In the genomic region with DNA sequence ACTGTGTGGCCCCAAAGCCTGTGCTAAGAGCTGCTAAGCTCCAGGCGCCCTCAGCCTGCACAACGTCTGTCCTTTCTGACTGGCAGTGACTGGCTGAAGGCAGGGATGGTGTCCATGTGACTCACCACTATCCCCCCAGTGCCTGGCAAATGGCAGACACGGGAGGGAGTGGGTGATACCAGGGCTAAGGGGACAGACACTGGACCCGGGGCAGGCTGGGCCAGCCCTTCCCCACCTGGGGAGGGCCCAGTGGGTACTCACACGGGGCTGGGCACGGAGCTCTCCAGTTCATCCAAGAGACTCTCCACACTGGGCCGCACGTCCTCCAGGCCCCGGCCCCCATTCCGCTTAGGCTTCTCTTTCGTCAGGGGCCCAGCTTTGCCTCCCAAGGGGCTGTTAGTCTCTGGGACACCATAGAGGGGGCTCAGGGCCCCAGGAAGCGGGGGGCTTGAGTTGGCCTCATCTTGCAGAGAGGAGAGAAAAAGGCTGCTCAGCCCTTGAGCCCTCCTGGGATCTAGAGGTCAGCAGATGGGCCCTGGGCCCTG, we compare ENCODE assay signal across 21 cellular contexts. TPM values are rescaled to one million over a fixed set of nuclear protein-coding genes. Genes with fewer than 3 reads are reported as not detected.
DNase-seq lines count a peak whose midpoint lies in the region; ATAC-seq, FAIRE-seq and TF ChIP-seq lines count a peak whose summit lies in the region.
"Had no signal": no experiment of that assay in that cellular context is flagged by ENCODE, and none has a peak within 500 bp of the region (broad histone marks: within the 10 kb centered on the region; RNA-seq: fewer than 3 reads in every experiment).

No MANE protein-coding gene starts in this region.

- H4K20me1 ChIP-seq in SK-N-SH (ENCODE audit: insufficient read depth), result peaks cover 22% of the 10 kb centered on the region

- no peak overlapping the region for H2AFZ ChIP-seq in SK-N-SH (ENCODE audit: low read depth)

- H3K36me3 ChIP-seq in SK-N-SH (replicated peaks in 1 of 2; ENCODE audit: control insufficient read depth in 1 of 2, insufficient read depth in 2 of 2, low read length in 1 of 2) (peaks cover 43 to 66% of the 10 kb centered on the region in 2 experiments), RWPE2 (ENCODE audit: low read depth) (peaks cover 98% of the 10 kb centered on the region), kidney (ENCODE audit: control insufficient read depth in 1 of 2, insufficient read depth in 2 of 2, low read length in 2 of 2) (peaks cover 41 to 55% of the 10 kb centered on the region in 2 donors)

- H3K4me1 Mint-ChIP-seq in stimulated activated effector memory CD8-positive, alpha-beta T cell treated with anti-CD3 and anti-CD28 coated beads, Interleukin-12 subunit alpha, Interleukin-12 subunit beta, amount 100 ng/mL, for 72 hours, result peaks cover 30% of the 10 kb centered on the region

- H3F3A ChIP-seq in SK-N-SH (replicated peaks; ENCODE audit: insufficient read depth), result peaks cover 6% of the 10 kb centered on the region

- no peak overlapping the region for H3K4me2 ChIP-seq in SK-N-SH

- H3K9me3 Mint-ChIP-seq in stimulated activated effector memory CD8-positive, alpha-beta T cell treated with anti-CD3 and anti-CD28 coated beads, Interleukin-12 subunit alpha, Interleukin-12 subunit beta, amount 100 ng/mL, for 72 hours, result no peaks in the 10 kb centered on the region

- TF ChIP-seq CTCF in SK-N-SH (IDR thresholded peaks at IDR 0.05), result no peak
- TF ChIP-seq CTCF in RWPE2 (IDR thresholded peaks at IDR 0.05; ENCODE audit: poor library complexity, severe bottlenecking), result no peak
- no peak for TF ChIP-seq CTCF in kidney (IDR thresholded peaks at IDR 0.05; ENCODE audit: borderline replicate concordance, extremely low read depth, insufficient read depth)

- POLR2A ChIA-PET in SK-N-SH (lab: Yijun Ruan, JAX), result interaction anchor here (1.3 to 2.8 kb wide), 3 partner anchors 8 to 69 kb away, joined by 4 to 13 read pairs (median 6); a partner anchor contains a TSS

- H3K4me3 ChIP-seq in SK-N-SH (ENCODE audit: low read depth in 2 of 2, low read length in 1 of 2) (no peak overlapping the region), RWPE2 (ENCODE audit: severe bottlenecking) (no peak overlapping the region), kidney (ENCODE audit: low read length in 2 of 2) (no peak overlapping the region)
- H3K4me3 ChIP-seq: Peyer's patch had no signal

- H3K27me3 ChIP-seq in SK-N-SH (ENCODE audit: insufficient read depth) (no peaks in the 10 kb centered on the region), RWPE2 (ENCODE audit: insufficient read depth, poor library complexity, severe bottlenecking) (no peaks in the 10 kb centered on the region)
- H3K27me3 ChIP-seq: Peyer's patch had no signal

- H3K27ac Mint-ChIP-seq in stimulated activated effector memory CD8-positive, alpha-beta T cell treated with anti-CD3 and anti-CD28 coated beads, Interleukin-12 subunit alpha, Interleukin-12 subunit beta, amount 100 ng/mL, for 72 hours, result peak overlapping the region; percentile 88
- H3K27ac Mint-ChIP-seq: CD14-positive monocyte had no signal

- no peak overlapping the region for H3K4me3 Mint-ChIP-seq in stimulated activated effector memory CD8-positive, alpha-beta T cell treated with anti-CD3 and anti-CD28 coated beads, Interleukin-12 subunit alpha, Interleukin-12 subunit beta, amount 100 ng/mL, for 72 hours
- H3K4me3 Mint-ChIP-seq: CD14-positive monocyte had no signal

- intact Hi-C loops in kidney (cut with DNase I), result no loop called here

- H3K9ac ChIP-seq in SK-N-SH, result no peak overlapping the region
- no peak overlapping the region for H3K9ac ChIP-seq in kidney (ENCODE audit: low read length in 2 of 2)

- CTCF ChIA-PET in SK-N-SH (lab: Yijun Ruan, JAX), result interaction anchor here (0.8 to 18.6 kb wide), 3 partner anchors 16 to 79 kb away, joined by 3 to 618 read pairs (median 116); a partner anchor contains a TSS

- H3K4me1 ChIP-seq in SK-N-SH (ENCODE audit: control insufficient read depth in 1 of 2, insufficient read depth in 2 of 2, low read depth in 1 of 2, low read length in 1 of 2) (peaks cover 19 to 23% of the 10 kb centered on the region in 2 experiments; a peak in 3 of 4 replicates), RWPE2 (ENCODE audit: insufficient read depth, poor library complexity, severe bottlenecking) (peaks cover 27% of the 10 kb centered on the region), kidney (ENCODE audit: control insufficient read depth in 1 of 2, insufficient read depth in 1 of 2, low read depth in 1 of 2, low read length in 2 of 2) (peaks cover 23 to 24% of the 10 kb centered on the region in 2 donors)

- 91% methylated on average over 8 of the region's 12 CpGs for WGBS in SK-N-SH (ENCODE audit: low lambda C conversion rate)

- H3K9me2 ChIP-seq in SK-N-SH, result no peaks in the 10 kb centered on the region

- H3K79me2 ChIP-seq in SK-N-SH (ENCODE audit: insufficient read depth), result peaks cover 80% of the 10 kb centered on the region

- H3K36me3 Mint-ChIP-seq in stimulated activated effector memory CD8-positive, alpha-beta T cell treated with anti-CD3 and anti-CD28 coated beads, Interleukin-12 subunit alpha, Interleukin-12 subunit beta, amount 100 ng/mL, for 72 hours, result peaks cover 82% of the 10 kb centered on the region

- DNase-seq in SK-N-SH (peak; percentile 16), RWPE2 (ENCODE audit: low spot score) (no peak), kidney (peak; percentile 39), NCI-H748 (lab: John Stamatoyannopoulos, UW; ENCODE audit: unreplicated experiment) (no peak), RCC 7860 (ENCODE audit: low spot score) (no peak), cerebellar nuclear complex (lab: John Stamatoyannopoulos, UW) (no peak)
- DNase-seq in stimulated activated effector memory CD8-positive, alpha-beta T cell treated with anti-CD3 and anti-CD28 coated beads, Interleukin-12 subunit alpha, Interleukin-12 subunit beta, amount 100 ng/mL, for 72 hours (ENCODE audit: low spot score in 2 of 2), result no peak
- DNase-seq: DMS79 treated with DMSO at 0.1 percent for 48 hours, HCEC 1CT, MM.1S, NCI-H1092, NCI-H146, NCI-H2081 treated with DMSO at 0.1 percent for 48 hours, NCI-H446 treated with DMSO at 0.1 percent for 48 hours, NCI-H69, Peyer's patch, SHP77 had no signal

- H3K9me3 ChIP-seq in SK-N-SH, result no peaks in the 10 kb centered on the region
- no peaks in the 10 kb centered on the region for H3K9me3 ChIP-seq in RWPE2 (ENCODE audit: severe bottlenecking)
- no peaks in the 10 kb centered on the region for H3K9me3 ChIP-seq in kidney (ENCODE audit: control insufficient read depth in 1 of 2, low read length in 2 of 2)
- H3K9me3 ChIP-seq: Peyer's patch had no signal

- TF ChIP-seq EP300 in SK-N-SH (IDR thresholded peaks at IDR 0.05; ENCODE audit: borderline replicate concordance in 1 of 2, low read depth in 1 of 2, low read length in 1 of 2), result no peak

- FAIRE-seq in kidney (lab: Jason Lieb, UNC), result no peak
- FAIRE-seq in RCC 7860 (lab: Jason Lieb, UNC), result no peak
- FAIRE-seq: HTR-8/SVneo had no signal

- H3K27ac ChIP-seq in SK-N-SH (ENCODE audit: low read depth in 2 of 2, low read length in 1 of 2) (no peak overlapping the region), RWPE2 (ENCODE audit: poor library complexity, severe bottlenecking) (peak overlapping the region; percentile 7), kidney (ENCODE audit: low read depth in 2 of 2, low read length in 2 of 2) (no peak overlapping the region)
- H3K27ac ChIP-seq: 22Rv1, Peyer's patch had no signal

- no peak for TF ChIP-seq RAD21 in SK-N-SH (IDR thresholded peaks at IDR 0.05; ENCODE audit: low read length)

- ATAC-seq in SK-N-SH treated with all-trans-retinoic acid at 6 μM for 48 hours (no peak), RWPE2 (ENCODE audit: low read depth) (no peak)
- no peak for ATAC-seq in stimulated activated effector memory CD8-positive, alpha-beta T cell treated with anti-CD3 and anti-CD28 coated beads, Interleukin-12 subunit alpha, Interleukin-12 subunit beta, amount 100 ng/mL, for 72 hours

TF ChIP-seq in SK-N-SH, 30 proteins besides CTCF, POLR2A, EP300 and RAD21 (continues in another document):
- TF ChIP-seq, protein P1, sequence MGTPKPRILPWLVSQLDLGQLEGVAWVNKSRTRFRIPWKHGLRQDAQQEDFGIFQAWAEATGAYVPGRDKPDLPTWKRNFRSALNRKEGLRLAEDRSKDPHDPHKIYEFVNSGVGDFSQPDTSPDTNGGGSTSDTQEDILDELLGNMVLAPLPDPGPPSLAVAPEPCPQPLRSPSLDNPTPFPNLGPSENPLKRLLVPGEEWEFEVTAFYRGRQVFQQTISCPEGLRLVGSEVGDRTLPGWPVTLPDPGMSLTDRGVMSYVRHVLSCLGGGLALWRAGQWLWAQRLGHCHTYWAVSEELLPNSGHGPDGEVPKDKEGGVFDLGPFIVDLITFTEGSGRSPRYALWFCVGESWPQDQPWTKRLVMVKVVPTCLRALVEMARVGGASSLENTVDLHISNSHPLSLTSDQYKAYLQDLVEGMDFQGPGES (IDR thresholded peaks at IDR 0.05; ENCODE audit: low read depth, low read length), result no peak
- TF ChIP-seq FOXJ3 (CRISPR knock-in tag; IDR thresholded peaks at IDR 0.05) (no peak), FOSL2 (IDR thresholded peaks at IDR 0.05; ENCODE audit: borderline replicate concordance, low read depth) (no peak)

TF ChIP-seq in SK-N-SH treated with all-trans-retinoic acid at 6 μM for 48 hours, 23 proteins besides CTCF, POLR2A, EP300 and RAD21 (continues in another document):
- TF ChIP-seq ZFP3 (CRISPR knock-in tag; IDR thresholded peaks at IDR 0.05), result no peak
- TF ChIP-seq TOX (CRISPR knock-in tag; IDR thresholded peaks at IDR 0.05; ENCODE audit: borderline replicate concordance), result no peak

RNA-seq across cellular contexts. Expression of a gene that starts 21.4 kb away (rescaled TPM):
- polyA plus RNA-seq in SK-N-SH (2012; rRNA removed), result 5,975 and 6,606 TPM in 2 replicates
- 4,575 and 6,412 TPM in 2 replicates for polyA plus RNA-seq in SK-N-SH (2012; cell fraction: cytosol; rRNA removed)
- 2,397 and 2,614 TPM in 2 replicates for polyA plus RNA-seq in SK-N-SH (2012; cell fraction: nucleus; rRNA removed)
- total RNA-seq in kidney, result 1,384 TPM
- 1,654 TPM for polyA plus RNA-seq in kidney (ENCODE audit: insufficient read depth, low read depth, low replicate concordance)

RNA-seq across cellular contexts. Expression of a gene that starts 27.8 kb away (rescaled TPM):
- polyA plus RNA-seq in SK-N-SH (2012; rRNA removed) (41.2 and 54.4 TPM in 2 replicates), kidney (ENCODE audit: insufficient read depth, low read depth, low replicate concordance) (12.2 TPM)
- 17.0 and 20.0 TPM in 2 replicates for polyA plus RNA-seq in SK-N-SH (2012; cell fraction: cytosol; rRNA removed)
- polyA plus RNA-seq in SK-N-SH (2012; cell fraction: nucleus; rRNA removed), result 224 and 236 TPM in 2 replicates
- 77.6 TPM for total RNA-seq in kidney

RNA-seq across cellular contexts. Expression of a gene that starts 43.2 kb away (rescaled TPM):
- polyA plus RNA-seq in SK-N-SH (2012; rRNA removed) (63.0 and 89.0 TPM in 2 replicates), kidney (ENCODE audit: insufficient read depth, low read depth, low replicate concordance) (57.1 TPM)
- polyA plus RNA-seq in SK-N-SH (2012; cell fraction: cytosol; rRNA removed), result 56.9 and 70.1 TPM in 2 replicates
- polyA plus RNA-seq in SK-N-SH (2012; cell fraction: nucleus; rRNA removed), result 269 and 301 TPM in 2 replicates
- total RNA-seq in kidney, result 133 TPM

Comparison
In these comparisons a context has a peak if more than half of its experiments do, and no peak if none do; other contexts are left out.
1. DNase-seq: peak in SK-N-SH (single experiment) and kidney (single experiment); none in RWPE2 (single experiment), stimulated activated effector memory CD8-positive, alpha-beta T cell treated with anti-CD3 and anti-CD28 coated beads, Interleukin-12 subunit alpha, Interleukin-12 subunit beta, amount 100 ng/mL, for 72 hours (0 of 2), NCI-H748 (single experiment), RCC 7860 (single experiment) and cerebellar nuclear complex (0 of 2).